In the genomic region with DNA sequence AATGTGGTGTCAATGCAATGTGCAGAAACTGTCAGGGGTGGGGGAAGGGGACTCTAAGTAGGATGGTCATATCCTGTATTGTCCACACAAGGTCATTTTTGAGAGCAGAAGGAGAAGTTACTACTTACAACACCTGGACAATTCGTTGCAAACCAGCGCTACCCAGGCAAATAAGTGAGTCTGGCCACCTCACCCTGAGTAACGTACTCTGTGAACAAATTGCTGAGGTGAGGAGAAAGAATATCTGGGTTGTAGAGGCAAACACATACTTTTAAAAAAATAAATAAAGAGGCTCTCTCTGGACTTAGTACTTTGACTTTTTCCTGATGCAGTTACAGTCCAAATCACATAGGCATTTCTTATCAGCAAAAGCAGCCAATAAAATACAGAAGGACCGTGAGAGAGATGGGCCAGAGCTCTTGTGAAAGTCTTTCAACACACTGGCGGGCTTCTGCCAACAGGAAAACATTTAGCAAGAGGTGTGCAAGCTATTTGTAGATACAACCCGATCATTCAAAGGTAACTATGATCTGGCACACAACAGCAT, we compare ENCODE assay signal across 18 cellular contexts.
DNase-seq lines count a peak whose midpoint lies in the region; ATAC-seq and TF ChIP-seq lines count a peak whose summit lies in the region.
"Had no signal": no experiment of that assay in that cellular context is flagged by ENCODE, and none has a peak within 500 bp of the region (broad histone marks: within the 10 kb centered on the region; RNA-seq: fewer than 3 reads in every experiment).

No MANE protein-coding gene starts in this region.

- H3K9me3 ChIP-seq in left ventricle myocardium inferior (replicated peaks), result no peaks in the 10 kb centered on the region
- no peaks in the 10 kb centered on the region for H3K9me3 ChIP-seq in right lobe of liver

- H3K4me1 ChIP-seq in left ventricle myocardium inferior (peaks cover 31% of the 10 kb centered on the region), right lobe of liver (peaks cover 0 to 74% (median 37%) of the 10 kb centered on the region in 4 donors)

- WGBS in right lobe of liver (ENCODE audit: insufficient coverage, low coverage, low lambda C conversion rate, missing lambda C conversion rate), result 13% methylated on average over 6 of the region's 6 CpGs

- in situ Hi-C loops in G401 (cut with HindIII; ENCODE audit: low sequenced_read_pairs), result no loop called here

- DNase-seq in Right ventricle myocardium superior, result no peak
- no peak for DNase-seq in left ventricle myocardium inferior
- DNase-seq in WTC11 (ENCODE audit: low spot score), result no peak
- DNase-seq in right lobe of liver, result peak; percentile 53 to 88 (median 72)
- no peak for DNase-seq in type B pancreatic cell (ENCODE audit: extremely low spot score, unreplicated experiment)
- DNase-seq in pons (ENCODE audit: low spot score), result no peak
- no peak for DNase-seq in G401 (ENCODE audit: low spot score)
- DNase-seq: activated effector memory CD4-positive, alpha-beta T cell treated with anti-CD3 and anti-CD28 coated beads, Interleukin-2, amount 50 U/mL, for 16 hours; CD8-positive, alpha-beta memory T cell; EL; mesenchymal stem cell; NCI-H1436; NCI-H2227 treated with DMSO at 0.1 percent for 48 hours; OCI-M1 had no signal

- CTCF ChIA-PET in WTC11 (lab: Charles Lee), result no interaction called here

- no peaks in the 10 kb centered on the region for H3K36me3 ChIP-seq in left ventricle myocardium inferior
- no peaks in the 10 kb centered on the region for H3K36me3 ChIP-seq in right lobe of liver

- POLR2A ChIA-PET in WTC11 (lab: Charles Lee), result no interaction called here

- no peaks in the 10 kb centered on the region; the same call in 1 of the 2 replicates for H3K9me3 Mint-ChIP-seq in WTC11
- H3K9me3 Mint-ChIP-seq in type B pancreatic cell, result peaks cover 5% of the 10 kb centered on the region
- H3K9me3 Mint-ChIP-seq: CD8-positive, alpha-beta memory T cell had no signal

- ATAC-seq in Right ventricle myocardium superior (ENCODE audit: poor library complexity) (peak; percentile 46), WTC11 (no peak), right lobe of liver (peak; percentile 64 to 82 (median 72)), GM19351 (IDR thresholded peaks at IDR 0.05; ENCODE audit: unreplicated experiment) (no peak)
- ATAC-seq: HCT116, K562, SK-N-SH treated with all-trans-retinoic acid at 6 μM for 48 hours had no signal

- H3K36me3 Mint-ChIP-seq in WTC11 (no peaks in the 10 kb centered on the region), type B pancreatic cell (no peaks in the 10 kb centered on the region)

- H3K27me3 Mint-ChIP-seq in WTC11 (ENCODE audit: low read depth) (no peaks in the 10 kb centered on the region), type B pancreatic cell (no peaks in the 10 kb centered on the region)
- H3K27me3 Mint-ChIP-seq: CD8-positive, alpha-beta memory T cell had no signal

- TF ChIP-seq CTCF in left ventricle myocardium inferior (IDR thresholded peaks at IDR 0.05; ENCODE audit: borderline replicate concordance) (no peak), WTC11 (IDR thresholded peaks at IDR 0.05) (no peak), right lobe of liver (IDR thresholded peaks at IDR 0.05) (no peak), type B pancreatic cell (conservative IDR thresholded peaks at IDR 0.05) (no peak)

- H3K4me1 Mint-ChIP-seq in WTC11, result peaks cover 10% of the 10 kb centered on the region
- peaks cover 31% of the 10 kb centered on the region for H3K4me1 Mint-ChIP-seq in type B pancreatic cell (ENCODE audit: unreplicated experiment)

- H3K27ac Mint-ChIP-seq in WTC11 (no peak overlapping the region), type B pancreatic cell (peak overlapping the region; percentile 46)
- H3K27ac Mint-ChIP-seq: CD8-positive, alpha-beta memory T cell had no signal

- intact Hi-C loops in Right ventricle myocardium superior (cut with DNase I) (no loop called here), left ventricle myocardium inferior (cut with micrococcal nuclease) (no loop called here), right lobe of liver (cut with DNase I) (loop anchor here in 1 of 2 donors (10.0 kb wide), 1 partner anchor 271 kb away; a partner anchor contains a TSS)

- peak; percentile 72 for TF ChIP-seq POLR2A in right lobe of liver (IDR thresholded peaks at IDR 0.05)

- no peaks in the 10 kb centered on the region for H3K27me3 ChIP-seq in left ventricle myocardium inferior (ENCODE audit: low read depth)
- no peaks in the 10 kb centered on the region for H3K27me3 ChIP-seq in right lobe of liver

- H3K4me3 Mint-ChIP-seq in WTC11, result no peak overlapping the region
- H3K4me3 Mint-ChIP-seq in type B pancreatic cell, result no peak overlapping the region
- H3K4me3 Mint-ChIP-seq: CD8-positive, alpha-beta memory T cell had no signal

- no peak overlapping the region for H3K27ac ChIP-seq in left ventricle myocardium inferior (replicated peaks)
- H3K27ac ChIP-seq in right lobe of liver, result peak overlapping the region; percentile 81 to 96 (median 92)

- H3K4me3 ChIP-seq in left ventricle myocardium inferior (no peak overlapping the region), right lobe of liver (no peak overlapping the region)
- H3K4me3 ChIP-seq: K562 had no signal

TF ChIP-seq in WTC11, 78 proteins besides CTCF, POLR2A, EP300 and RAD21:
- TF ChIP-seq NFYB (CRISPR knock-in tag; conservative IDR thresholded peaks at IDR 0.05; ENCODE audit: low read depth) (no peak), GABPB1 (CRISPR knock-in tag; IDR thresholded peaks at IDR 0.05) (peak; percentile 66)

Comparison
In these comparisons a context has a peak if more than half of its experiments do, and no peak if none do; other contexts are left out.
1. ATAC-seq: peak in Right ventricle myocardium superior (single experiment) and right lobe of liver (4 of 4); none in WTC11 (single experiment) and GM19351 (single experiment).
2. DNase-seq: peak in right lobe of liver (3 of 3); none in Right ventricle myocardium superior (single experiment), left ventricle myocardium inferior (single experiment), WTC11 (single experiment), type B pancreatic cell (single experiment), pons (single experiment) and G401 (single experiment).